26 cellular contexts compared by ENCODE assay signal in the genomic region with DNA sequence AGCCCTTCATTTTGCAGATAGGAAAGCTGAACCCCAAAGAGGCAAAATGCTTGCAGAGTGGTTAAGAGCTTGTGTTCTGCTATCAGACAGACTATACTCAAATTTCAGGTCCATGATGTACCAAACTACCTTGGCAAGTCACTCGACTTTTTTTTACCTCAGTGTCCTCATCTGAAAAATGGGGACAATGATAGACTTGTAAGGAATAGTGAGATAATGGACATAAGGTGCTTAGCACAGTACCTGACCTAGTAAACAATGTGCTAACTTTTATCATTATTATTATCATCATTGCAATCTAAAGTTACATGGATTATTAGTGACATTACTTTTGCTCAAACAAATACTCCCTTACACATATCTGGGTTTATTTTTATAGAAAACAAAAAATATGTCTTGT.
"Had no signal": no experiment of that assay in that cellular context is flagged by ENCODE, and none has a peak within 500 bp of the region (broad histone marks: within the 10 kb centered on the region; RNA-seq: fewer than 3 reads in every experiment).

No MANE protein-coding gene starts in this region.

- H3K4me1 ChIP-seq: foreskin keratinocyte, heart left ventricle, left ventricle myocardium inferior, lower lobe of right lung, psoas muscle, tibial nerve had no signal

- H3K27me3 ChIP-seq: esophagus muscularis mucosa, foreskin keratinocyte, gastroesophageal sphincter, heart left ventricle, hepatocyte, neural progenitor cell, tibial nerve, upper lobe of left lung had no signal

- FAIRE-seq: endothelial cell of umbilical vein, kidney, urothelium cell line had no signal

- H3K4me3 ChIP-seq: coronary artery, esophagus muscularis mucosa, gastroesophageal sphincter, heart left ventricle, hepatocyte, left ventricle myocardium inferior, lower lobe of right lung, neural progenitor cell, psoas muscle, skin epidermis, thoracic aorta, tibial nerve, upper lobe of left lung had no signal

- H3K36me3 ChIP-seq: esophagus muscularis mucosa, gastroesophageal sphincter, heart left ventricle, left ventricle myocardium inferior, lower lobe of right lung, neural progenitor cell, thoracic aorta, tibial nerve, upper lobe of left lung had no signal

- DNase-seq: dermis blood vessel endothelial cell; effector memory CD4-positive, alpha-beta T cell; foreskin keratinocyte; heart left ventricle; kidney; left colon; left ventricle myocardium inferior; lower lobe of right lung; midbrain; naive thymus-derived CD4-positive, alpha-beta T cell; psoas muscle; right cardiac atrium; stimulated activated CD4-positive, alpha-beta T cell treated with anti-CD3 and anti-CD28 coated beads, Interleukin-15, amount 100 ng/mL, for 24 hours; stimulated activated CD4-positive, alpha-beta T cell treated with anti-CD3 and anti-CD28 coated beads, Interleukin-2, amount 100 ng/mL, for 48 hours; stimulated activated naive B cell treated with anti-CD40 and anti-IgM and Interleukin-4, amounts not matched to agents 10 μg/mL and 1 μg/mL and 100 μg/mL, for 72 hours; upper lobe of left lung had no signal

- H2AFZ ChIP-seq: hepatocyte, neural progenitor cell had no signal

- H3K4me2 ChIP-seq: hepatocyte, neural progenitor cell had no signal

- H3K27ac ChIP-seq: coronary artery, esophagus muscularis mucosa, foreskin keratinocyte, gastroesophageal sphincter, heart left ventricle, hepatocyte, left ventricle myocardium inferior, lower lobe of right lung, neural progenitor cell, psoas muscle, skin epidermis, thoracic aorta, tibial nerve, upper lobe of left lung had no signal

- H3K9me3 ChIP-seq: esophagus muscularis mucosa, gastroesophageal sphincter, heart left ventricle, left ventricle myocardium inferior, lower lobe of right lung, psoas muscle, thoracic aorta, tibial nerve, upper lobe of left lung had no signal

- H3K9ac ChIP-seq: neural progenitor cell had no signal

- H3K79me2 ChIP-seq: hepatocyte had no signal

- ATAC-seq: gastroesophageal sphincter; heart left ventricle; left colon; lower lobe of right lung; naive thymus-derived CD4-positive, alpha-beta T cell; psoas muscle; right cardiac atrium had no signal
